ENCODE assay signal across 19 cellular contexts in the genomic region with DNA sequence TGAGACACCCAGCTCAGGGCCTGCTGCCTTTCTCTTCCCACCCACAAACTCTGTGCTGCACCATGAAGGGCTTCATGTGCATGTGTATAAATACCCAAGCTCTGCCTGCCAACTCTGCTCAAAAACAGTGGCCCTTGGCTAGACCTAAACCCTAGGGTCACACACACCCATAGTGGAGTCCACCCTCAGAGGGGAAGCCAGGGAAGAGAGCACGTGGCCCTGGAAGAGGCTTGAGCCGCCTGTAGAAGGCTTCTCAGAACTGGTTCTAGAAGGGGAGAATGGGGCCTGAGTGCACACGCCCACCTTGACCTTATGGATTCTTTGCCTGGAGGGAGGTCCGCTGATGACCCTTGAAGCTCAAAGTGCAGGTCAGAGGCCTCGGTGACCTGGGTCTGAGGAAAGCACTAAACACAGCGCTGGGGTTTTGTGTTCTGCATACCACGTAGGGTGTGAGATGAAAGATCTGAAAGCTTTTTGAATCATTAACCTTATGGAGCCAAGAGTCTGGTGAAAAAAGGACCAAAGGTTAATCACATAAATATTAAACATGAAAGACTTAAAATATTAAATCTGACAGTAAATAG.
DNase-seq lines count a peak whose midpoint lies in the region; ATAC-seq and TF ChIP-seq lines count a peak whose summit lies in the region.
"Had no signal": no experiment of that assay in that cellular context is flagged by ENCODE, and none has a peak within 500 bp of the region (broad histone marks: within the 10 kb centered on the region; RNA-seq: fewer than 3 reads in every experiment).

No MANE protein-coding gene starts in this region.

- POLR2A ChIA-PET in CD8-positive, alpha-beta memory T cell (lab: Charles Lee): interaction anchor here (0.9 kb wide), 1 partner anchor 59 kb away, joined by 4 read pairs; no protein-coding TSS in a partner anchor

- CTCF ChIA-PET in CD8-positive, alpha-beta memory T cell (lab: Charles Lee): interaction anchor here (0.7 to 4.0 kb wide), 6 partner anchors 9 to 417 kb away, joined by 3 to 17 read pairs (median 9); partner anchors contain the start of gene LSM11

- H3K27ac Mint-ChIP-seq in CD4-positive, CD25-positive, alpha-beta regulatory T cell: peak overlapping the region; percentile 45 to 68 (median 66)
- peak overlapping the region in 6 of 8 donors; percentile 17 to 88 (median 36) for H3K27ac Mint-ChIP-seq in CD8-positive, alpha-beta memory T cell
- peak overlapping the region; percentile 87 for H3K27ac Mint-ChIP-seq in activated T-helper 17 cell treated with anti-CD3 and anti-CD28 coated beads, Interleukin-2, amount 50 U/mL, for 72 hours

- peaks cover 67% of the 10 kb centered on the region for H3K36me3 Mint-ChIP-seq in CD4-positive, CD25-positive, alpha-beta regulatory T cell
- H3K36me3 Mint-ChIP-seq in CD8-positive, alpha-beta memory T cell: peaks cover 9 to 94% (median 36%) of the 10 kb centered on the region in 3 donors
- H3K36me3 Mint-ChIP-seq in activated T-helper 17 cell treated with anti-CD3 and anti-CD28 coated beads, Interleukin-2, amount 50 U/mL, for 72 hours (ENCODE audit: low read depth): peaks cover 100% of the 10 kb centered on the region

- no peak for DNase-seq in CD4-positive, CD25-positive, alpha-beta regulatory T cell
- DNase-seq in CD8-positive, alpha-beta memory T cell: no peak
- no peak for DNase-seq in right lobe of liver
- DNase-seq in UCSD-AML1 (lab: John Stamatoyannopoulos, UW; ENCODE audit: unreplicated experiment): no peak
- no peak for DNase-seq in SIG-M5 treated with dmso at 0.1 percent for 504 hours (lab: John Stamatoyannopoulos, UW; ENCODE audit: unreplicated experiment)
- DNase-seq in pons (ENCODE audit: low spot score): no peak
- DNase-seq: activated CD4-positive, alpha-beta T cell treated with anti-CD3 and anti-CD28 coated beads for 4 hours; activated T-cell treated with anti-CD3 and anti-CD28 coated beads, Interleukin-2, amount 50 U/mL, for 48 hours; amniotic stem cell; cortex of kidney; left ventricle myocardium superior; NCI-H2107; NCI-H510A; stimulated activated CD4-positive, alpha-beta T cell treated with anti-CD3 and anti-CD28 coated beads, Interleukin-15, amount 100 ng/mL, for 24 hours had no signal

- no peaks in the 10 kb centered on the region for H3K27me3 ChIP-seq in CD4-positive, CD25-positive, alpha-beta regulatory T cell (ENCODE audit: control insufficient read depth, insufficient read depth, low read length)
- H3K27me3 ChIP-seq in CD8-positive, alpha-beta memory T cell (ENCODE audit: insufficient read depth, low read length, poor library complexity, severe bottlenecking): no peaks in the 10 kb centered on the region
- H3K27me3 ChIP-seq in right lobe of liver: no peaks in the 10 kb centered on the region
- H3K27me3 ChIP-seq: right atrium auricular region, suprapubic skin had no signal

- no peaks in the 10 kb centered on the region for H3K9me3 ChIP-seq in CD4-positive, CD25-positive, alpha-beta regulatory T cell (ENCODE audit: control insufficient read depth in 2 of 2, low read length in 2 of 2)
- no peaks in the 10 kb centered on the region for H3K9me3 ChIP-seq in CD8-positive, alpha-beta memory T cell (ENCODE audit: low read length)
- H3K9me3 ChIP-seq in right lobe of liver: no peaks in the 10 kb centered on the region
- H3K9me3 ChIP-seq: right atrium auricular region, suprapubic skin had no signal

- peak overlapping the region in 1 of 4 donors; percentile 44 for H3K4me3 Mint-ChIP-seq in CD4-positive, CD25-positive, alpha-beta regulatory T cell
- H3K4me3 Mint-ChIP-seq in CD8-positive, alpha-beta memory T cell: no peak overlapping the region
- no peak overlapping the region for H3K4me3 Mint-ChIP-seq in activated T-helper 17 cell treated with anti-CD3 and anti-CD28 coated beads, Interleukin-2, amount 50 U/mL, for 72 hours

- no peak overlapping the region for H3K27ac ChIP-seq in CD4-positive, CD25-positive, alpha-beta regulatory T cell (ENCODE audit: insufficient read depth, low read length, poor library complexity, severe bottlenecking)
- no peak overlapping the region for H3K27ac ChIP-seq in CD8-positive, alpha-beta memory T cell (ENCODE audit: low read depth, low read length)
- no peak overlapping the region for H3K27ac ChIP-seq in right lobe of liver
- H3K27ac ChIP-seq: right atrium auricular region, SK-N-MC, suprapubic skin had no signal

- no peak for TF ChIP-seq CTCF in right lobe of liver (IDR thresholded peaks at IDR 0.05)

- no peak for TF ChIP-seq POLR2A in right lobe of liver (IDR thresholded peaks at IDR 0.05)

- peaks cover 22% of the 10 kb centered on the region for H3K4me1 ChIP-seq in CD4-positive, CD25-positive, alpha-beta regulatory T cell (ENCODE audit: control insufficient read depth, insufficient read depth, low read length, poor library complexity, severe bottlenecking)
- peaks cover 30% of the 10 kb centered on the region for H3K4me1 ChIP-seq in CD8-positive, alpha-beta memory T cell (ENCODE audit: insufficient read depth, low read length)
- H3K4me1 ChIP-seq in right lobe of liver: peaks cover 0 to 11% (median 0%) of the 10 kb centered on the region in 4 donors
- H3K4me1 ChIP-seq: suprapubic skin had no signal

- 31% methylated on average over 6 of the region's 7 CpGs for WGBS in right lobe of liver (ENCODE audit: insufficient coverage, low coverage, low lambda C conversion rate, missing lambda C conversion rate)

- H3K27me3 Mint-ChIP-seq in CD4-positive, CD25-positive, alpha-beta regulatory T cell: no peaks in the 10 kb centered on the region
- no peaks in the 10 kb centered on the region for H3K27me3 Mint-ChIP-seq in CD8-positive, alpha-beta memory T cell
- no peaks in the 10 kb centered on the region for H3K27me3 Mint-ChIP-seq in activated T-helper 17 cell treated with anti-CD3 and anti-CD28 coated beads, Interleukin-2, amount 50 U/mL, for 72 hours

- intact Hi-C loops in right lobe of liver (cut with DNase I): no loop called here

- no peak overlapping the region for H3K4me3 ChIP-seq in CD4-positive, CD25-positive, alpha-beta regulatory T cell (ENCODE audit: low read depth, low read length)
- no peak overlapping the region for H3K4me3 ChIP-seq in CD8-positive, alpha-beta memory T cell (ENCODE audit: low read length)
- no peak overlapping the region for H3K4me3 ChIP-seq in right lobe of liver
- H3K4me3 ChIP-seq: right atrium auricular region, SK-N-MC, suprapubic skin had no signal

- no peak for ATAC-seq in CD4-positive, CD25-positive, alpha-beta regulatory T cell (ENCODE audit: low read depth in 2 of 2)
- no peak for ATAC-seq in activated T-helper 17 cell treated with anti-CD3 and anti-CD28 coated beads, Interleukin-2, amount 50 U/mL, for 72 hours (replicated peaks)
- peak; percentile 11 to 39 (median 18) for ATAC-seq in right lobe of liver
- no peak for ATAC-seq in GM19467 (IDR thresholded peaks at IDR 0.05; ENCODE audit: unreplicated experiment)
- ATAC-seq: left ventricle myocardium superior had no signal

- peaks cover 82% of the 10 kb centered on the region for H3K36me3 ChIP-seq in CD4-positive, CD25-positive, alpha-beta regulatory T cell (ENCODE audit: control insufficient read depth, insufficient read depth, low read length)
- H3K36me3 ChIP-seq in CD8-positive, alpha-beta memory T cell (ENCODE audit: insufficient read depth, low read length): peaks cover 78% of the 10 kb centered on the region
- peaks cover 0 to 22% (median 7%) of the 10 kb centered on the region in 4 donors for H3K36me3 ChIP-seq in right lobe of liver
- H3K36me3 ChIP-seq: suprapubic skin had no signal

- peaks cover 15 to 47% (median 27%) of the 10 kb centered on the region in 4 donors for H3K4me1 Mint-ChIP-seq in CD4-positive, CD25-positive, alpha-beta regulatory T cell
- H3K4me1 Mint-ChIP-seq in CD8-positive, alpha-beta memory T cell: peaks cover 12 to 31% (median 27%) of the 10 kb centered on the region in 3 donors
- peaks cover 18% of the 10 kb centered on the region for H3K4me1 Mint-ChIP-seq in activated T-helper 17 cell treated with anti-CD3 and anti-CD28 coated beads, Interleukin-2, amount 50 U/mL, for 72 hours

- H3K9me3 Mint-ChIP-seq in CD4-positive, CD25-positive, alpha-beta regulatory T cell: no peaks in the 10 kb centered on the region
- H3K9me3 Mint-ChIP-seq in CD8-positive, alpha-beta memory T cell: no peaks in the 10 kb centered on the region
- H3K9me3 Mint-ChIP-seq in activated T-helper 17 cell treated with anti-CD3 and anti-CD28 coated beads, Interleukin-2, amount 50 U/mL, for 72 hours: no peaks in the 10 kb centered on the region

Comparison
In these comparisons a context has a peak if more than half of its experiments do, and no peak if none do; other contexts are left out.
1. ATAC-seq: peak in right lobe of liver (4 of 4); none in CD4-positive, CD25-positive, alpha-beta regulatory T cell (0 of 2), activated T-helper 17 cell treated with anti-CD3 and anti-CD28 coated beads, Interleukin-2, amount 50 U/mL, for 72 hours (single experiment) and GM19467 (single experiment).
2. H3K27ac Mint-ChIP-seq: peak in every context shown above with its lines; median percentile 87 in activated T-helper 17 cell treated with anti-CD3 and anti-CD28 coated beads, Interleukin-2, amount 50 U/mL, for 72 hours; 66 in CD4-positive, CD25-positive, alpha-beta regulatory T cell; 36 in CD8-positive, alpha-beta memory T cell.